17 cellular contexts compared by ENCODE assay signal in the genomic region with DNA sequence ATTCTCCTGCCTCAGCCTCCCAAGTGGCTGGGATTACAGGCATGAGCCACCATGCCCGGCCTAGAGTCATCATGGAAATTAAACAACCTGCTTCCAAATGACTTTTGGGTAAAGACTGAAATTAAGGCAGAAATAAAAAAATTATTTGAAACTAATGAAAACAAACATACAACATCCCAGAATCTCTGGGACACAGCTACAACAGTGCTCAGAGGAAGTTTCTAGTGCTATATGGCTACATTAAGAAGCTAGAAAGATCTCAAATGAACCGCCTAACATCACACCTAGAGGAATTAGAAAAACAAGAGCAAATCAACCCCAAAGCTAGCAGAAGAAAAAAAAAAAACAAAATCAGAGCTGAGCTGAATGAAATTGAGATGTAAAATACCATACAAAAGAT. TPM values are rescaled to one million over a fixed set of nuclear protein-coding genes. Genes with fewer than 3 reads are reported as not detected.
"Had no signal": no experiment of that assay in that cellular context is flagged by ENCODE, and none has a peak within 500 bp of the region (broad histone marks: within the 10 kb centered on the region; RNA-seq: fewer than 3 reads in every experiment).

No MANE protein-coding gene starts in this region.

RNA-seq across cellular contexts. Expression of a gene that starts 24.1 kb away (rescaled TPM):
- total RNA-seq: activated B cell treated with CpG ODN at 0.5 μM for 24 hours; activated CD4-positive, alpha-beta memory T cell treated with anti-CD3 and anti-CD28 coated beads, Interleukin-2, amount 10 ng/mL, durations not matched to agents 7 days and 5 days; activated CD4-positive, alpha-beta T cell treated with anti-CD3 and anti-CD28 coated beads, Interleukin-2, amount 10 ng/mL, durations not matched to agents 7 days and 5 days; activated CD8-positive, alpha-beta memory T cell treated with anti-CD3 and anti-CD28 coated beads for 36 hours; activated naive CD4-positive, alpha-beta T cell treated with anti-CD3 and anti-CD28 coated beads for 36 hours; activated naive CD4-positive, alpha-beta T cell treated with anti-CD3 and anti-CD28 coated beads, Interleukin-2, amount 50 U/mL, for 72 hours; activated naive CD8-positive, alpha-beta T cell treated with anti-CD3 and anti-CD28 coated beads for 36 hours; activated T-cell treated with anti-CD3 and anti-CD28 coated beads, Interleukin-2, amount 50 U/mL, for 72 hours; activated T-helper 1 cell treated with anti-CD3 and anti-CD28 coated beads, Interleukin-12 subunit alpha, Interleukin-12 subunit beta, Interleukin-2, Interleukin-4 antibody, amounts not matched to agents 30 ng/mL and 10 ng/mL and 1 ng/mL, durations not matched to agents 14 hours and 24 hours and 36 hours; activated T-helper 17 cell treated with anti-CD3 and anti-CD28 coated beads, Interleukin-2, amount 50 U/mL, for 72 hours; aorta; astrocyte; body of pancreas; breast epithelium; cardiac septum had no signal

RNA-seq across cellular contexts. Expression of a gene that starts 51.2 kb away (rescaled TPM):
- total RNA-seq: activated B cell treated with CpG ODN at 0.5 μM for 24 hours; activated CD4-positive, alpha-beta memory T cell treated with anti-CD3 and anti-CD28 coated beads, Interleukin-2, amount 10 ng/mL, durations not matched to agents 7 days and 5 days; activated CD4-positive, alpha-beta T cell treated with anti-CD3 and anti-CD28 coated beads, Interleukin-2, amount 10 ng/mL, durations not matched to agents 7 days and 5 days; activated CD8-positive, alpha-beta memory T cell treated with anti-CD3 and anti-CD28 coated beads for 36 hours; activated naive CD4-positive, alpha-beta T cell treated with anti-CD3 and anti-CD28 coated beads for 36 hours; activated naive CD4-positive, alpha-beta T cell treated with anti-CD3 and anti-CD28 coated beads, Interleukin-2, amount 50 U/mL, for 72 hours; activated naive CD8-positive, alpha-beta T cell treated with anti-CD3 and anti-CD28 coated beads for 36 hours; activated T-cell treated with anti-CD3 and anti-CD28 coated beads, Interleukin-2, amount 50 U/mL, for 4 hours; activated T-cell treated with anti-CD3 and anti-CD28 coated beads, Interleukin-2, amount 50 U/mL, for 72 hours; activated T-helper 1 cell treated with anti-CD3 and anti-CD28 coated beads, Interleukin-12 subunit alpha, Interleukin-12 subunit beta, Interleukin-2, Interleukin-4 antibody, amounts not matched to agents 30 ng/mL and 10 ng/mL and 1 ng/mL, durations not matched to agents 14 hours and 24 hours and 36 hours; activated T-helper 17 cell treated with anti-CD3 and anti-CD28 coated beads, Interleukin-2, amount 50 U/mL, for 72 hours; adrenal gland; aorta; astrocyte; body of pancreas; breast epithelium; cardiac septum had no signal
- polyA plus RNA-seq: adrenal gland, aorta had no signal
